ENCODE assay signal across 8 cellular contexts in the genomic region with DNA sequence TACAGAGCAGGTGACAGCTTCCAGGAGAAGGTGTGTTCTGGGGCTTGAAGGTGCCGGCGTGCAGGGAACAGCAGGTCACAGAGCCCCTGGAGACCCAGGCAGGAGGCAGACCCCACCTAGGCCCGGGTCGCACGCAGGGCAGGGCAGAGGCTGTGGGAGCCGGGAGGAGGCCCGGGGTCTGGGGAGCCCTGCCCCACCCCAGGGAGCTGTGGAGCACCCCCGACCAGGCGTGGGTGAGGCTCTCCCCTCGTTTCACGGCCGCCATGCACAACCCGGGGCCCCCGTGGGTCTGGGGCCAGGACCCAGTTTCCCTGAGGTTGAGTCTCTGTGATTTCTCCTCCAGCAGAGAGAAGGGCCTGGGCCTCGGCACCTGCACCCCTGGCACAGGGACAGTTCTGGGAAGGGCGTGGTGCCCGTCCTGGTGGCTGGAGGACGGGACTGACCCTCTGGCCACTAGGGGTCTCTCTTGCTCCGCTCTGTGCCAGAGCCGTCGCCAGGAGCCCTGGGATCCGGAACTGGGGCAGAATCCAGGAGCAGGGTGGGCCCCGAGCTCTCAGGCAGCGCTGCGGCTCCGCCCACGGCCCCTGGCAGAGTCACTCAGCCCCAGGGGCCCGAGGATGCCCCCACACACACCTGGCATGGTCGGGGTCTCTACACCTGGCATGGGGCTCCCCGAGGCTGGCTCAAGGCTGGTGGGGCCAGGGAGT.
A peak's percentile ranks its signal among the peaks of the same experiment; 100 is the strongest.
DNase-seq lines count a peak whose midpoint lies in the region; ATAC-seq and TF ChIP-seq lines count a peak whose summit lies in the region.

No MANE protein-coding gene starts in this region.

- POLR2A ChIA-PET in CD4-positive, alpha-beta T cell (lab: Charles Lee), result interaction anchor here (1.0 to 1.8 kb wide), 3 partner anchors 62 to 109 kb away, joined by 3 to 5 read pairs (median 3); no protein-coding TSS in a partner anchor
- POLR2A ChIA-PET in naive thymus-derived CD8-positive, alpha-beta T cell (lab: Charles Lee), result interaction anchor here (1.0 to 2.4 kb wide), 6 partner anchors 13 to 108 kb away, joined by 3 to 15 read pairs (median 6); no protein-coding TSS in a partner anchor

- CTCF ChIA-PET in CD4-positive, alpha-beta T cell (lab: Charles Lee), result interaction anchor here (0.8 to 2.8 kb wide), 7 partner anchors 15 to 261 kb away, joined by 3 to 22 read pairs (median 5); no protein-coding TSS in a partner anchor

- H3K27me3 ChIP-seq in CD4-positive, alpha-beta T cell (ENCODE audit: control insufficient read depth, insufficient read depth, low read length), result no peaks in the 10 kb centered on the region

- no peaks in the 10 kb centered on the region for H3K9me3 ChIP-seq in CD4-positive, alpha-beta T cell (ENCODE audit: control insufficient read depth, low read length)

- H3K36me3 Mint-ChIP-seq in CD4-positive, alpha-beta T cell (ENCODE audit: low read depth), result no peaks in the 10 kb centered on the region
- H3K36me3 Mint-ChIP-seq in naive thymus-derived CD8-positive, alpha-beta T cell, result no peaks in the 10 kb centered on the region

- ATAC-seq in CD4-positive, alpha-beta T cell (ENCODE audit: poor library complexity), result peak; percentile 93
- ATAC-seq in GM19372 (IDR thresholded peaks at IDR 0.05; ENCODE audit: low read depth, unreplicated experiment), result peak; percentile 68
- ATAC-seq in naive thymus-derived CD8-positive, alpha-beta T cell, result peak; percentile 93 to 98

- intact Hi-C loops in CD4-positive, alpha-beta T cell (cut with DNase I, micrococcal nuclease), result loop anchor here (1.0 to 10.0 kb wide), 4 partner anchors 109 to 260 kb away; no protein-coding TSS in a partner anchor

- H3K4me1 Mint-ChIP-seq in CD4-positive, alpha-beta T cell (ENCODE audit: low read depth), result peaks cover 4% of the 10 kb centered on the region
- peaks cover 2 to 9% (median 4%) of the 10 kb centered on the region in 4 donors for H3K4me1 Mint-ChIP-seq in naive thymus-derived CD8-positive, alpha-beta T cell

- no peak overlapping the region for H3K4me3 ChIP-seq in epithelial cell of proximal tubule (ENCODE audit: low read depth, low read length)

- peak; percentile 50 to 75 (median 67) for DNase-seq in CD4-positive, alpha-beta T cell
- DNase-seq in HT-29 (ENCODE audit: low spot score) (peak; percentile 87), NOMO-1 treated with dmso at 0.1 percent for 144 hours (lab: John Stamatoyannopoulos, UW; ENCODE audit: unreplicated experiment) (peak; percentile 65), epithelial cell of proximal tubule (ENCODE audit: low read depth) (no peak)
- DNase-seq in activated CD8-positive, alpha-beta memory T cell treated with anti-CD3 and anti-CD28 coated beads, Interleukin-2, amount 50 U/mL, for 24 hours (ENCODE audit: extremely low read depth), result peak; percentile 37
- DNase-seq in naive thymus-derived CD8-positive, alpha-beta T cell, result peak; percentile 54 to 89 (median 71)
- DNase-seq in stimulated activated CD8-positive, alpha-beta memory T cell treated with anti-CD3 and anti-CD28 coated beads, Interleukin-7, amount 100 ng/mL, for 48 hours (ENCODE audit: extremely low read depth in 1 of 2, low read depth in 1 of 2), result peak; percentile 50 to 55

- H3K27ac Mint-ChIP-seq in CD4-positive, alpha-beta T cell, result no peak overlapping the region
- no peak overlapping the region for H3K27ac Mint-ChIP-seq in naive thymus-derived CD8-positive, alpha-beta T cell

- peak; percentile 87 for TF ChIP-seq CTCF in CD4-positive, alpha-beta T cell (IDR thresholded peaks at IDR 0.05)
- peak; percentile 88 for TF ChIP-seq CTCF in epithelial cell of proximal tubule (conservative IDR thresholded peaks at IDR 0.05; ENCODE audit: low read depth, low read length)

- H3K9me3 Mint-ChIP-seq in CD4-positive, alpha-beta T cell, result no peaks in the 10 kb centered on the region
- no peaks in the 10 kb centered on the region for H3K9me3 Mint-ChIP-seq in naive thymus-derived CD8-positive, alpha-beta T cell

- no peak overlapping the region for H3K4me3 Mint-ChIP-seq in CD4-positive, alpha-beta T cell
- peak overlapping the region in 2 of 10 donors; percentile 22 to 27 for H3K4me3 Mint-ChIP-seq in naive thymus-derived CD8-positive, alpha-beta T cell

- H3K27ac ChIP-seq in CD4-positive, alpha-beta T cell (ENCODE audit: low read depth, low read length), result no peak overlapping the region

- no peaks in the 10 kb centered on the region for H3K27me3 Mint-ChIP-seq in CD4-positive, alpha-beta T cell
- H3K27me3 Mint-ChIP-seq in naive thymus-derived CD8-positive, alpha-beta T cell, result peaks cover 0 to 2% (median 0%) of the 10 kb centered on the region in 5 donors
